1 cellular context compared by ENCODE assay signal in the genomic region with DNA sequence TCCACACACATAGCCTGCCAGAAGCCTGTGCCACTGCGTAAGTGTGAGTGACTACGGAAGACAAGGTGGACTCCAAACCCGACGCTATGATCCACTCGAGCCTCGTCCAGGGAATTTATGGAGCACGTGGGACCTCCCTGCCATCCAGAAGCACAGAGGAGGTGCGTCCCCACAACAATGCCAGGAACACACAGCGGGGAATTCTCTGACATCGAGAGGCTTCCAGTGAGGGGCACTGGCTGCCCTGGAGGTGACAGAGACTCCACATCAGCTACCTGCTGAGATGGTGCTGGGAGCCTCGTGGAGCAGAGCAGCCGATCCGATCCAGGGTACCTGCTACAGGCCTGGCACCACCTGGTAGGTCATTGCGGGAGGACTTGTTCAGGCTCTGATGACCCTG.
TF ChIP-seq lines count a peak whose summit lies in the region.

No MANE protein-coding gene starts in this region.

TF ChIP-seq in IMR-90, 13 proteins besides CTCF, POLR2A, EP300 and RAD21 (continued from another document):
- TF ChIP-seq, protein P1, sequence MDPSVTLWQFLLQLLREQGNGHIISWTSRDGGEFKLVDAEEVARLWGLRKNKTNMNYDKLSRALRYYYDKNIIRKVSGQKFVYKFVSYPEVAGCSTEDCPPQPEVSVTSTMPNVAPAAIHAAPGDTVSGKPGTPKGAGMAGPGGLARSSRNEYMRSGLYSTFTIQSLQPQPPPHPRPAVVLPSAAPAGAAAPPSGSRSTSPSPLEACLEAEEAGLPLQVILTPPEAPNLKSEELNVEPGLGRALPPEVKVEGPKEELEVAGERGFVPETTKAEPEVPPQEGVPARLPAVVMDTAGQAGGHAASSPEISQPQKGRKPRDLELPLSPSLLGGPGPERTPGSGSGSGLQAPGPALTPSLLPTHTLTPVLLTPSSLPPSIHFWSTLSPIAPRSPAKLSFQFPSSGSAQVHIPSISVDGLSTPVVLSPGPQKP (IDR thresholded peaks at IDR 0.05; ENCODE audit: borderline replicate concordance, low read depth, low read length) = no peak
- TF ChIP-seq BHLHE40 (IDR thresholded peaks at IDR 0.05; ENCODE audit: low read depth, low read length) (no peak), SMC3 (IDR thresholded peaks at IDR 0.05; ENCODE audit: low read depth, low read length) (no peak), NFE2L2 (IDR thresholded peaks at IDR 0.05; ENCODE audit: low read depth, low read length) (no peak), RFX5 (IDR thresholded peaks at IDR 0.05; ENCODE audit: low read depth, low read length) (no peak), CEBPB (IDR thresholded peaks at IDR 0.05; ENCODE audit: low read depth, low read length) (no peak), FOS (IDR thresholded peaks at IDR 0.05; ENCODE audit: low read depth, low read length) (no peak), RCOR1 (IDR thresholded peaks at IDR 0.05; ENCODE audit: insufficient replicate concordance, low read length) (no peak)
- TF ChIP-seq, protein P2, sequence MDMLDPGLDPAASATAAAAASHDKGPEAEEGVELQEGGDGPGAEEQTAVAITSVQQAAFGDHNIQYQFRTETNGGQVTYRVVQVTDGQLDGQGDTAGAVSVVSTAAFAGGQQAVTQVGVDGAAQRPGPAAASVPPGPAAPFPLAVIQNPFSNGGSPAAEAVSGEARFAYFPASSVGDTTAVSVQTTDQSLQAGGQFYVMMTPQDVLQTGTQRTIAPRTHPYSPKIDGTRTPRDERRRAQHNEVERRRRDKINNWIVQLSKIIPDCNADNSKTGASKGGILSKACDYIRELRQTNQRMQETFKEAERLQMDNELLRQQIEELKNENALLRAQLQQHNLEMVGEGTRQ (IDR thresholded peaks at IDR 0.05; ENCODE audit: low read depth, low read length) = no peak
